1 cellular context compared by ENCODE assay signal in the genomic region with DNA sequence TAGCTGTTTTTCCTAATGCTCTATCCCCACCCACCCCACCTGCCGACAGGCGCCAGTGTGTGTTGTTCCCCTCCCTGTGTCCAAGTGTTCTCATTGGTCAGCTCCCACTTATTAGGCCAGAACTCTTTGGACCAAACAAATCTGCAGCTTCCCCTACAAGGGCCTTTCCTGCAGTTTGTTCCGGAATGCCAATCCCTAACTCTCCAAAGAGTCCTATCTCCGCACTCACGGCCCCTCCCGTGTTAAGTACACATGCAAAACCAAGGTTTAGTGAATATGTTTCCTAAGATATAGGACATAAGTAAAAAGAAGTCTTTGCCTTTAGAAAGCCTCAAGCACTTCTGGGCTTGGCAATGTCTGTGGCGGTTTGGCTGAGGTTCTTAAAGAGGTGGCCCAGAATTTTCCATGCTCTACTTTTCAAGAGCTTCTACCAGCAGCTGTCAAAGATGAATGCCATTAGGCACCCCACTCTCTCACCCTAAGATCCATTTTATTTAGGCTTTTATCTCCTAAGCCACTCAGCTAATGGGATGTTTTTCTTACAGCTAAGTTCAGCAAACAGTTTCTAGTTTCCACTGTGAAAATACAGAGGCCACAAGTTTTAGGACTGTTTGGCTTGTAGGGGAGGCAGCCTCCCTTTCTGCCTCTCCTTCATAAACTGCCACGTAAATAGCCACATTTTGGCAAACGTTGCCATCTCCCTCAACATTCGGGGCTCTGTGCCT.
TF ChIP-seq lines count a peak whose summit lies in the region.

No MANE protein-coding gene starts in this region.

TF ChIP-seq in endothelial cell of umbilical vein, 7 proteins besides CTCF, POLR2A, EP300 and RAD21:
- no peak for TF ChIP-seq GATA2 (IDR thresholded peaks at IDR 0.05; ENCODE audit: insufficient read depth, insufficient read length, low read depth, low read length)
- TF ChIP-seq EZH2 (IDR thresholded peaks at IDR 0.05; ENCODE audit: borderline replicate concordance, low read depth, low read length, severe bottlenecking): no peak
- no peak for TF ChIP-seq POLR2AphosphoS5 (IDR thresholded peaks at IDR 0.05; ENCODE audit: insufficient read depth, low read depth, low read length)
- TF ChIP-seq, protein P1, sequence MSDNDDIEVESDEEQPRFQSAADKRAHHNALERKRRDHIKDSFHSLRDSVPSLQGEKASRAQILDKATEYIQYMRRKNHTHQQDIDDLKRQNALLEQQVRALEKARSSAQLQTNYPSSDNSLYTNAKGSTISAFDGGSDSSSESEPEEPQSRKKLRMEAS (IDR thresholded peaks at IDR 0.05; ENCODE audit: insufficient read depth, insufficient read length): no peak
- TF ChIP-seq JUN (IDR thresholded peaks at IDR 0.05; ENCODE audit: borderline replicate concordance, insufficient read depth, insufficient read length, low read depth): no peak
- no peak for TF ChIP-seq FOS (IDR thresholded peaks at IDR 0.05; ENCODE audit: borderline replicate concordance, insufficient read depth, low read length)
- no peak for TF ChIP-seq MYC (IDR thresholded peaks at IDR 0.05; ENCODE audit: low read depth, low read length)
